Comparison of ENCODE assay signal across 14 cellular contexts in genomic region chr3:178076718-178077117, GRCh38.
DNase-seq lines count a peak whose midpoint lies in the region; ATAC-seq lines count a peak whose summit lies in the region.
"Had no signal": no experiment of that assay in that cellular context is flagged by ENCODE, and none has a peak within 500 bp of the region (broad histone marks: within the 10 kb centered on the region; RNA-seq: fewer than 3 reads in every experiment).

No MANE protein-coding gene starts in this region.

- no peaks in the 10 kb centered on the region for H3K36me3 Mint-ChIP-seq in activated naive CD4-positive, alpha-beta T cell treated with anti-CD3 and anti-CD28 coated beads, Interleukin-2, amount 10 ng/mL, durations not matched to agents 7 days and 5 days

- H3K27me3 ChIP-seq in BLaER1 = no peaks in the 10 kb centered on the region
- H3K27me3 ChIP-seq: ascending aorta had no signal

- no peaks in the 10 kb centered on the region for H3K27me3 Mint-ChIP-seq in activated naive CD4-positive, alpha-beta T cell treated with anti-CD3 and anti-CD28 coated beads, Interleukin-2, amount 10 ng/mL, durations not matched to agents 7 days and 5 days

- no peaks in the 10 kb centered on the region for H3K9me3 Mint-ChIP-seq in activated naive CD4-positive, alpha-beta T cell treated with anti-CD3 and anti-CD28 coated beads, Interleukin-2, amount 10 ng/mL, durations not matched to agents 7 days and 5 days

- no peaks in the 10 kb centered on the region for H3K36me3 ChIP-seq in BLaER1
- H3K36me3 ChIP-seq in SK-N-MC (ENCODE audit: insufficient read depth, low read length) = no peaks in the 10 kb centered on the region
- H3K36me3 ChIP-seq: ascending aorta had no signal

- peaks cover 6% of the 10 kb centered on the region for H3K4me1 Mint-ChIP-seq in activated naive CD4-positive, alpha-beta T cell treated with anti-CD3 and anti-CD28 coated beads, Interleukin-2, amount 10 ng/mL, durations not matched to agents 7 days and 5 days

- H3K27ac Mint-ChIP-seq in activated naive CD4-positive, alpha-beta T cell treated with anti-CD3 and anti-CD28 coated beads, Interleukin-2, amount 10 ng/mL, durations not matched to agents 7 days and 5 days = no peak overlapping the region

- CTCF ChIA-PET in activated naive CD4-positive, alpha-beta T cell treated with anti-CD3 and anti-CD28 coated beads, Interleukin-2, amount 10 ng/mL, durations not matched to agents 7 days and 5 days (lab: Charles Lee) = no interaction called here

- H3K9ac ChIP-seq in BLaER1 (no peak overlapping the region), SK-N-MC (ENCODE audit: insufficient read length) (no peak overlapping the region)

- 0 out of 2 replicates have a peak overlapping the region, but pooled peaks have one; percentile 27 for H3K4me2 ChIP-seq in BLaER1

- H3K27ac ChIP-seq in BLaER1 = no peak overlapping the region
- peak overlapping the region; percentile 42 for H3K27ac ChIP-seq in SK-N-MC
- H3K27ac ChIP-seq: ascending aorta had no signal

- H3K9me3 ChIP-seq in BLaER1 (peaks cover 8% of the 10 kb centered on the region; the same call in 1 of the 2 replicates), SK-N-MC (ENCODE audit: low read depth, low read length) (no peaks in the 10 kb centered on the region)
- H3K9me3 ChIP-seq: ascending aorta had no signal

- H3K4me3 Mint-ChIP-seq in activated naive CD4-positive, alpha-beta T cell treated with anti-CD3 and anti-CD28 coated beads, Interleukin-2, amount 10 ng/mL, durations not matched to agents 7 days and 5 days = no peak overlapping the region

- peaks cover 4% of the 10 kb centered on the region; the same call in 1 of the 2 replicates for H3K4me1 ChIP-seq in BLaER1

- ATAC-seq in HG02884 (IDR thresholded peaks at IDR 0.05; ENCODE audit: unreplicated experiment) = peak; percentile 64

- H3K4me3 ChIP-seq in BLaER1 = no peak overlapping the region
- no peak overlapping the region for H3K4me3 ChIP-seq in SK-N-MC
- H3K4me3 ChIP-seq: ascending aorta, skin epidermis had no signal

- H4K20me1 ChIP-seq in BLaER1 = no peaks in the 10 kb centered on the region

- DNase-seq in SK-N-MC (ENCODE audit: low read depth, low spot score) = no peak
- peak; percentile 31 to 54 for DNase-seq in lung microvascular endothelial cell (ENCODE audit: low read depth in 2 of 2)
- no peak for DNase-seq in activated naive CD4-positive, alpha-beta T cell treated with anti-CD3 and anti-CD28 coated beads, Interleukin-2, amount 10 ng/mL, durations not matched to agents 7 days and 5 days
- DNase-seq in NCI-H748 (lab: John Stamatoyannopoulos, UW; ENCODE audit: unreplicated experiment) = no peak
- no peak for DNase-seq in COLO829 (ENCODE audit: low spot score)
- DNase-seq in stimulated activated CD4-positive, alpha-beta T cell treated with anti-CD3 and anti-CD28 coated beads, Interleukin-15, amount 100 ng/mL, for 24 hours = no peak
- DNase-seq: GF-D8; Karpas-422; NCI-H526; stimulated activated CD8-positive, alpha-beta memory T cell treated with anti-CD3 and anti-CD28 coated beads, Interleukin-4, amount 100 ng/mL, for 48 hours had no signal

Comparison
In these comparisons a context has a peak if more than half of its experiments do, and no peak if none do; other contexts are left out.
1. DNase-seq: peak in lung microvascular endothelial cell (2 of 2); none in SK-N-MC (single experiment), activated naive CD4-positive, alpha-beta T cell treated with anti-CD3 and anti-CD28 coated beads, Interleukin-2, amount 10 ng/mL, durations not matched to agents 7 days and 5 days (single experiment), NCI-H748 (single experiment), COLO829 (single experiment) and stimulated activated CD4-positive, alpha-beta T cell treated with anti-CD3 and anti-CD28 coated beads, Interleukin-15, amount 100 ng/mL, for 24 hours (single experiment).